Comparison of ENCODE assay signal across 11 cellular contexts in the genomic region with DNA sequence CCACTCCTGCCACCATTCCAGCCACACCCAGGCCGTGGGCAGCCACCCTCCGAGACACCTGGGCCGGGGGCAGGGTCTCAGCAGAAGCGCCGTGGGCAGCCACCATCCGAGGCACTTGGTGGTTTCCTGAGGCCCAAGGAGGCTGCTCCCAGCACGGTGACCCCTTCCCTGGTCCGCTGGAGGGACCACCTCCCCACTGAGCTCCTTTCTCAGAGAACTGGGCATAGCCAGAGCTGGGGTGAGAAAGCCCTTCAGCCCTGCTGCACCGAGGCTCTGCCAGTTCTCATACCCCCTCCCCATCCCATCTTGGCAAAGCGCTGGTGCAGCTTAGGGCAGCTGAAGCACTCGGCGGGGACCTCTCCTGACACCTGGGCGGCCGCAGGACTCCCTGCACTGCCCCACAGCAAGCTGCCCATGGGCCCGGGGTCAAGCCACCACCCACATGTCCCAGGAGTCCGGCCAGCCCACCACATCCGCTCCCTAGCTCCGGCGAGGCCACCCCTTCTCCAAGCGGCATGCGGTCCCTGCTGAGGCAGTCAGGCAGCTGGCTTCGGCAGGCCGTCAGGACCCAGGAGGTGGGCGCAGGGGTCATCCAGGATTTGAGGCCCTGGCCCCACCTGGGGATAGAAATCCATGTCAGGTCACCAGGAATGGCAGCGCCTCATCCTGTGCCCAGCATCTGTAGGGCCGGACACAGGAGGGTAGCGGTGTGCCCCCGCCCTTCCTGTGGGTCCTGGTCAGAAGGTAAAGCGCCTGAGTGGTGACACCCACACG. TPM values are rescaled to one million over a fixed set of nuclear protein-coding genes. Genes with fewer than 3 reads are reported as not detected.
A peak's percentile ranks its signal among the peaks of the same experiment; 100 is the strongest.
DNase-seq lines count a peak whose midpoint lies in the region; ATAC-seq and TF ChIP-seq lines count a peak whose summit lies in the region.
"Had no signal": no experiment of that assay in that cellular context is flagged by ENCODE, and none has a peak within 500 bp of the region (broad histone marks: within the 10 kb centered on the region; RNA-seq: fewer than 3 reads in every experiment).

No MANE protein-coding gene starts in this region.

- no peak for DNase-seq in A673 (ENCODE audit: low spot score)
- no peak for DNase-seq in activated naive CD8-positive, alpha-beta T cell treated with anti-CD3 and anti-CD28 coated beads for 36 hours
- no peak for DNase-seq in mesothelial cell of epicardium (ENCODE audit: low spot score in 2 of 2, unreplicated experiment in 2 of 2)
- DNase-seq in RKO (ENCODE audit: low spot score) = no peak
- no peak for DNase-seq in stimulated activated CD4-positive, alpha-beta T cell treated with anti-CD3 and anti-CD28 coated beads, Interleukin-4, amount 100 ng/mL, for 1 hour
- DNase-seq in omental fat pad (ENCODE audit: low spot score) = no peak
- DNase-seq: HFFc6 had no signal

- H3K27me3 Mint-ChIP-seq in activated naive CD8-positive, alpha-beta T cell treated with anti-CD3 and anti-CD28 coated beads for 36 hours = no peaks in the 10 kb centered on the region
- no peaks in the 10 kb centered on the region for H3K27me3 Mint-ChIP-seq in mesothelial cell of epicardium (ENCODE audit: low read depth)

- peaks cover 8% of the 10 kb centered on the region for H3K36me3 Mint-ChIP-seq in activated naive CD8-positive, alpha-beta T cell treated with anti-CD3 and anti-CD28 coated beads for 36 hours
- peaks cover 7% of the 10 kb centered on the region for H3K36me3 Mint-ChIP-seq in mesothelial cell of epicardium

- POLR2A ChIA-PET in A673 (lab: Charles Lee; ENCODE audit: low non-redundant PET) = no interaction called here

- H3K4me1 ChIP-seq in A673 (ENCODE audit: insufficient read depth, low read length, poor library complexity, severe bottlenecking) = peaks cover 17% of the 10 kb centered on the region

- no peaks in the 10 kb centered on the region for H3K27me3 ChIP-seq in A673 (replicated peaks; ENCODE audit: insufficient read depth, low read depth, low read length, poor library complexity)

- H3K9me3 ChIP-seq in A673 (ENCODE audit: low read depth, low read length, poor library complexity, severe bottlenecking) = no peaks in the 10 kb centered on the region

- ATAC-seq in GM18907 (IDR thresholded peaks at IDR 0.05; ENCODE audit: unreplicated experiment) = peak; percentile 5
- no peak for ATAC-seq in HG02870 (IDR thresholded peaks at IDR 0.05; ENCODE audit: unreplicated experiment)
- ATAC-seq in omental fat pad (ENCODE audit: low FRiP score) = no peak

- intact Hi-C loops in A673 (cut with micrococcal nuclease; ENCODE audit: unreplicated experiment) = no loop called here

- CTCF ChIA-PET in A673 (lab: Charles Lee) = no interaction called here

- H3K27ac ChIP-seq in A673 (ENCODE audit: low read depth, low read length, poor library complexity, severe bottlenecking) = no peak overlapping the region

- H3K4me1 Mint-ChIP-seq in activated naive CD8-positive, alpha-beta T cell treated with anti-CD3 and anti-CD28 coated beads for 36 hours = peaks cover 13% of the 10 kb centered on the region
- peaks cover 10% of the 10 kb centered on the region for H3K4me1 Mint-ChIP-seq in mesothelial cell of epicardium

- H3K4me3 ChIP-seq in A673 (ENCODE audit: low read depth, low read length, poor library complexity, severe bottlenecking) = no peak overlapping the region

- H3K36me3 ChIP-seq in A673 (ENCODE audit: insufficient read depth, low read length, poor library complexity, severe bottlenecking) = peaks cover 36% of the 10 kb centered on the region

- TF ChIP-seq CTCF in A673 (conservative IDR thresholded peaks at IDR 0.05; ENCODE audit: low read depth, low read length) (no peak), mesothelial cell of epicardium (IDR thresholded peaks at IDR 0.05; ENCODE audit: unreplicated experiment) (no peak), omental fat pad (IDR thresholded peaks at IDR 0.05) (no peak)

- TSS peak; percentile 33 for BruUV-seq in A673 (replicated peaks; lab: Mats Ljungman, UMichigan)

- H3K9me3 Mint-ChIP-seq in activated naive CD8-positive, alpha-beta T cell treated with anti-CD3 and anti-CD28 coated beads for 36 hours = no peaks in the 10 kb centered on the region
- H3K9me3 Mint-ChIP-seq in mesothelial cell of epicardium = no peaks in the 10 kb centered on the region
- H3K9me3 Mint-ChIP-seq: HFFc6 had no signal

- no peak overlapping the region for H3K4me3 Mint-ChIP-seq in activated naive CD8-positive, alpha-beta T cell treated with anti-CD3 and anti-CD28 coated beads for 36 hours
- H3K4me3 Mint-ChIP-seq in mesothelial cell of epicardium = peak overlapping the region; percentile 30
- H3K4me3 Mint-ChIP-seq: HFFc6 had no signal

- H3K27ac Mint-ChIP-seq in activated naive CD8-positive, alpha-beta T cell treated with anti-CD3 and anti-CD28 coated beads for 36 hours = peak overlapping the region; percentile 95
- H3K27ac Mint-ChIP-seq in mesothelial cell of epicardium = no peak overlapping the region
- H3K27ac Mint-ChIP-seq: HFFc6 had no signal

RNA-seq across cellular contexts. Expression of a gene that starts 1.3 kb away (rescaled TPM):
- total RNA-seq in A673 (2021) (44.7 and 53.6 TPM in 2 replicates), mesothelial cell of epicardium (116 to 127 TPM (median 121 TPM) in 3 replicates), omental fat pad (100 to 1,000 TPM; 174 to 329 (median 245) TPM)
- total RNA-seq in activated naive CD8-positive, alpha-beta T cell treated with anti-CD3 and anti-CD28 coated beads for 36 hours = 100 to 1,000 TPM; 197 to 204 TPM

RNA-seq across cellular contexts. Expression of a gene that starts 10.7 kb away (rescaled TPM):
- 127 and 131 TPM in 2 replicates for total RNA-seq in A673 (2021)
- total RNA-seq in activated naive CD8-positive, alpha-beta T cell treated with anti-CD3 and anti-CD28 coated beads for 36 hours = 10 to 100 TPM; 53.3 to 56.6 TPM
- total RNA-seq in mesothelial cell of epicardium = 59.5 to 67.2 TPM (median 64.0 TPM) in 3 replicates
- 10 to 100 TPM; 10.9 to 27.5 (median 16.3) TPM for total RNA-seq in omental fat pad

RNA-seq across cellular contexts. Expression of a gene that starts 13.8 kb away (rescaled TPM):
- total RNA-seq in A673 (2021) = 0.28 TPM in 1 of 2 replicates, not detected in the other
- total RNA-seq in activated naive CD8-positive, alpha-beta T cell treated with anti-CD3 and anti-CD28 coated beads for 36 hours = not detected
- 0.23 TPM in 1 of 3 replicates, not detected in the others for total RNA-seq in mesothelial cell of epicardium
- total RNA-seq in omental fat pad = not detected
- total RNA-seq: HFFc6, HT1080, NCI-H460 had no signal

RNA-seq across cellular contexts. Expression of a gene that starts 34.1 kb away (rescaled TPM):
- total RNA-seq in A673 (2021) = not detected in 2 replicates
- 1 to 10 TPM; 2.0 to 2.2 TPM for total RNA-seq in activated naive CD8-positive, alpha-beta T cell treated with anti-CD3 and anti-CD28 coated beads for 36 hours
- 0.29 to 0.69 TPM (median 0.43 TPM) in 3 replicates for total RNA-seq in mesothelial cell of epicardium
- total RNA-seq in omental fat pad = 1 to 10 TPM in 2 of 4 donors, under 1 TPM in 2; 0.37 to 2.3 (median 0.99) TPM
- total RNA-seq: HFFc6, NCI-H460 had no signal

RNA-seq across cellular contexts. Expression of a gene that starts 54.0 kb away (rescaled TPM):
- total RNA-seq in A673 (2021) (32.3 and 36.3 TPM in 2 replicates), mesothelial cell of epicardium (20.9 to 22.9 TPM (median 21.4 TPM) in 3 replicates), omental fat pad (10 to 100 TPM; 13.5 to 36.4 (median 20.2) TPM)
- total RNA-seq in activated naive CD8-positive, alpha-beta T cell treated with anti-CD3 and anti-CD28 coated beads for 36 hours = 10 to 100 TPM; 58.7 to 59.0 TPM
